Comparison of ENCODE assay signal across 10 cellular contexts in the genomic region with DNA sequence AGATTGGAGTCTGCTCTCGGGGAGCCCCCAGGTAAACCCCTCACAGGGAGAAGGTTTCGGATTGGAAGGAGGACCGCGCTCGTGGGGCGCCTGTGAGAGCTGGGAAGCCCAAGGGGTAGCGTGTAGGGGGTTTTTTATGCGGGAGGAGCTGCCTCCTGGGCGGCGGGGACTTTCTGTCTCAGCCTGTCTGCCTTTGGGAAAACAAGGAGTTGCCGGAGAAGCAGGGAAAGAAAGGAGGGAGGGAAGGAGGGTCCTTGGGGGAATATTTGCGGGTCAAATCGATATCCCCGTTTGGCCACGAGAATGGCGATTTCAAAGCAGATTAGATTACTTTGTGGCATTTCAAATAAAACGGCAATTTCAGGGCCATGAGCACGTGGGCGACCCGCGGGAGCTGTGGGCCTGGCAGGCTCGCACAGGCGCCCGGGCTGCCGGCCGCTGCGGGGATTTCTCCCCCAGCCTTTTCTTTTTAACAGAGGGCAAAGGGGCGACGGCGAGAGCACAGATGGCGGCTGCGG. TPM values are rescaled to one million over a fixed set of nuclear protein-coding genes. Genes with fewer than 3 reads are reported as not detected.
A peak's percentile ranks its signal among the peaks of the same experiment; 100 is the strongest.
DNase-seq lines count a peak whose midpoint lies in the region; ATAC-seq, FAIRE-seq and TF ChIP-seq lines count a peak whose summit lies in the region.
"Had no signal": no experiment of that assay in that cellular context is flagged by ENCODE, and none has a peak within 500 bp of the region (broad histone marks: within the 10 kb centered on the region; RNA-seq: fewer than 3 reads in every experiment).

No MANE protein-coding gene starts in this region.

- no peaks in the 10 kb centered on the region for H3K36me3 Mint-ChIP-seq in CD4-positive, alpha-beta T cell (ENCODE audit: low read depth)

- 4% methylated on average over 30 of the region's 32 CpGs for WGBS in esophagus muscularis mucosa
- WGBS in pancreas, 2 donors, result 2 to 3% methylated on average over 31 to 32 of the region's 32 CpGs

- H3K4me1 ChIP-seq in NT2/D1 (ENCODE audit: insufficient read depth, insufficient read length) (peaks cover 35% of the 10 kb centered on the region), esophagus muscularis mucosa (peaks cover 35 to 68% (median 64%) of the 10 kb centered on the region in 4 donors), pancreas (peaks cover 6 to 11% (median 6%) of the 10 kb centered on the region in 3 donors)

- intact Hi-C loops in CD4-positive, alpha-beta T cell (cut with DNase I, micrococcal nuclease), result no loop called here
- intact Hi-C loops in esophagus muscularis mucosa (cut with DNase I) (no loop called here), pancreas (cut with DNase I) (no loop called here)

- H3K27ac ChIP-seq in CD4-positive, alpha-beta T cell (ENCODE audit: low read depth, low read length), result no peak overlapping the region
- no peak overlapping the region for H3K27ac ChIP-seq in esophagus muscularis mucosa (replicated peaks in 1 of 4)
- H3K27ac ChIP-seq in pancreas, result no peak overlapping the region

- no peak for TF ChIP-seq POLR2A in esophagus muscularis mucosa (IDR thresholded peaks at IDR 0.05; ENCODE audit: low read depth)

- H3K27me3 Mint-ChIP-seq in CD4-positive, alpha-beta T cell, result peaks cover 86% of the 10 kb centered on the region

- peaks cover 45% of the 10 kb centered on the region for H3K4me1 Mint-ChIP-seq in CD4-positive, alpha-beta T cell (ENCODE audit: low read depth)

- POLR2A ChIA-PET in CD4-positive, alpha-beta T cell (lab: Charles Lee), result no interaction called here

- in situ Hi-C loops in G401 (cut with HindIII; ENCODE audit: low sequenced_read_pairs), result no loop called here

- ATAC-seq in CD4-positive, alpha-beta T cell (ENCODE audit: poor library complexity), result no peak
- peak in 3 of 4 donors; percentile 16 to 33 (median 30) for ATAC-seq in pancreas

- H3K9me3 Mint-ChIP-seq in CD4-positive, alpha-beta T cell, result no peaks in the 10 kb centered on the region

- H3K27me3 ChIP-seq in CD4-positive, alpha-beta T cell (ENCODE audit: control insufficient read depth, insufficient read depth, low read length), result peaks cover 100% of the 10 kb centered on the region
- peaks cover 100% of the 10 kb centered on the region for H3K27me3 ChIP-seq in NT2/D1 (ENCODE audit: insufficient read depth, insufficient read length)
- peaks cover 0 to 100% (median 77%) of the 10 kb centered on the region in 4 donors for H3K27me3 ChIP-seq in esophagus muscularis mucosa
- H3K27me3 ChIP-seq in pancreas, result peaks cover 9 to 82% (median 28%) of the 10 kb centered on the region in 4 donors

- H3K4me3 ChIP-seq in NT2/D1 (ENCODE audit: insufficient read length, low read depth), result peak overlapping the region; percentile 19
- peak overlapping the region; percentile 24 to 43 (median 34) for H3K4me3 ChIP-seq in esophagus muscularis mucosa
- peak overlapping the region in 3 of 4 donors; percentile 3 to 39 (median 21) for H3K4me3 ChIP-seq in pancreas

- no peak for DNase-seq in CD4-positive, alpha-beta T cell
- DNase-seq in NT2/D1 (ENCODE audit: low read depth, low spot score) (no peak), esophagus muscularis mucosa (ENCODE audit: extremely low spot score) (no peak), pancreas (no peak), G401 (ENCODE audit: low spot score) (no peak), RCC 7860 (ENCODE audit: low spot score) (no peak), NCI-H526 (lab: John Stamatoyannopoulos, UW) (no peak)
- no peak for DNase-seq in stimulated activated CD4-positive, alpha-beta T cell treated with anti-CD3 and anti-CD28 coated beads, Interleukin-4, amount 100 ng/mL, for 24 hours
- DNase-seq: NCI-H1092 had no signal

- H3K9me3 ChIP-seq in CD4-positive, alpha-beta T cell (ENCODE audit: control insufficient read depth, low read length), result no peaks in the 10 kb centered on the region
- no peaks in the 10 kb centered on the region for H3K9me3 ChIP-seq in NT2/D1 (ENCODE audit: insufficient read depth, low read length)
- no peaks in the 10 kb centered on the region for H3K9me3 ChIP-seq in esophagus muscularis mucosa
- H3K9me3 ChIP-seq in pancreas, result no peaks in the 10 kb centered on the region

- CTCF ChIA-PET in CD4-positive, alpha-beta T cell (lab: Charles Lee), result no interaction called here

- H3K9ac ChIP-seq in NT2/D1 (ENCODE audit: insufficient read length, low read depth), result peak overlapping the region; percentile 39

- H3K36me3 ChIP-seq in NT2/D1 (ENCODE audit: insufficient read depth, insufficient read length, low read length) (no peaks in the 10 kb centered on the region), esophagus muscularis mucosa (no peaks in the 10 kb centered on the region), pancreas (no peaks in the 10 kb centered on the region)

- no peak for TF ChIP-seq CTCF in CD4-positive, alpha-beta T cell (IDR thresholded peaks at IDR 0.05)
- no peak for TF ChIP-seq CTCF in esophagus muscularis mucosa (IDR thresholded peaks at IDR 0.05)
- TF ChIP-seq CTCF in pancreas (IDR thresholded peaks at IDR 0.05), result no peak

- no peak for FAIRE-seq in pancreas (lab: Jason Lieb, UNC)
- FAIRE-seq in RCC 7860 (lab: Jason Lieb, UNC), result no peak
- FAIRE-seq: bronchial epithelial cell had no signal

- no peak for TF ChIP-seq EP300 in esophagus muscularis mucosa (IDR thresholded peaks at IDR 0.05)

- peak overlapping the region; percentile 48 for H3K4me3 Mint-ChIP-seq in CD4-positive, alpha-beta T cell

- H3K27ac Mint-ChIP-seq in CD4-positive, alpha-beta T cell, result no peak overlapping the region

RNA-seq across cellular contexts. Expression of a gene that starts 9.7 kb away (rescaled TPM):
- total RNA-seq in CD4-positive, alpha-beta T cell, result not detected
- total RNA-seq in esophagus muscularis mucosa (under 1 TPM in 1 of 4 donors, not detected in 3; 0.42 TPM), pancreas (under 1 TPM in 2 of 6 donors, not detected in 4; 0.13 to 0.53 TPM)
- under 1 TPM in 1 of 2 donors, not detected in 1; 0.02 TPM for polyA plus RNA-seq in pancreas
- 2.0 and 4.7 TPM in 2 replicates for total RNA-seq in G401 (2014; rRNA removed; shearing (Covaris generic))
